Comparison of ENCODE assay signal across 15 cellular contexts in the genomic region with DNA sequence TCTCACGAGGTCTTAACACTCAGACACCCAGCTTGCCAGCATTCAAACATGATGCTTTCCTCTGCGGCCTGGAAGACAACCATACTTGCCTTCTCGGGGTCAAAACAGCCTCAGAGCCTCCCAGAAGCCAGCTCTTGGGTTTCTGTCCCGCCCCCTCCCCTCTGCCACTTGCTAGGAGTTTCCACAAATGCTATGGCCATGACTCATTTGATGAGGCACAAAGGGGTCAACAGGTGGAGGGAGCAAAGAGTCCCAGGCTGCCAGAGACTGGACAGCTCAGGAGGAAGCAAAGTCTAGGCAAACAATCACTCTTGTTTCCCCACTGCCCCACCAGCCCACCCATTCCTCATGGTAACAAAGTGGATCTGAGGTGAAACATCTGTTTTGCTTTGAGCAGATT.
DNase-seq lines count a peak whose midpoint lies in the region; ATAC-seq and TF ChIP-seq lines count a peak whose summit lies in the region.
"Had no signal": no experiment of that assay in that cellular context is flagged by ENCODE, and none has a peak within 500 bp of the region (broad histone marks: within the 10 kb centered on the region; RNA-seq: fewer than 3 reads in every experiment).

No MANE protein-coding gene starts in this region.

- TF ChIP-seq CTCF in AG04450 (IDR thresholded peaks at IDR 0.05; ENCODE audit: low read depth, low read length) (no peak), HFF-Myc (IDR thresholded peaks at IDR 0.05; ENCODE audit: low read depth, low read length, missing control alignments) (no peak)

- no peak for ATAC-seq in GM18861 (IDR thresholded peaks at IDR 0.05; ENCODE audit: unreplicated experiment)
- no peak for ATAC-seq in HG02759 (IDR thresholded peaks at IDR 0.05; ENCODE audit: unreplicated experiment)
- ATAC-seq: GM23338 had no signal

- DNase-seq in AG04450 (ENCODE audit: low read depth, low spot score) (peak; percentile 73), HFF-Myc (ENCODE audit: extremely low read depth, low read depth) (peak; percentile 9), astrocyte of the hippocampus (ENCODE audit: low read depth, low spot score) (peak; percentile 51), kidney glomerular epithelial cell (lab: John Stamatoyannopoulos, UW) (peak; percentile 45), GM19240 (ENCODE audit: insufficient read length, low spot score) (no peak)
- DNase-seq in activated effector memory CD4-positive, alpha-beta T cell treated with anti-CD3 and anti-CD28 coated beads, Interleukin-2, amount 50 U/mL, for 16 hours, result no peak
- DNase-seq: activated B cell treated with CpG ODN at 0.5 μM for 24 hours; activated CD8-positive, alpha-beta memory T cell treated with anti-CD3 and anti-CD28 coated beads, Interleukin-2, amount 50 U/mL, for 4 hours; activated naive CD8-positive, alpha-beta T cell treated with anti-CD3 and anti-CD28 coated beads, Interleukin-2, amount 10 ng/mL, durations not matched to agents 7 days and 5 days; DND-41; immature natural killer cell; stimulated activated CD8-positive, alpha-beta memory T cell treated with anti-CD3 and anti-CD28 coated beads, Interleukin-4, amount 100 ng/mL, for 48 hours had no signal

- peak overlapping the region; percentile 68 for H3K27ac ChIP-seq in AG04450 (ENCODE audit: low read depth, low read length)

- CTCF ChIA-PET in AG04450 (lab: Charles Lee), result interaction anchor here (0.9 kb wide), 1 partner anchor 285 kb away, joined by 4 read pairs; no protein-coding TSS in a partner anchor

- no peaks in the 10 kb centered on the region for H3K27me3 ChIP-seq in AG04450 (ENCODE audit: control insufficient read depth, insufficient read depth, low read length)

- no peaks in the 10 kb centered on the region for H3K9me3 ChIP-seq in AG04450 (ENCODE audit: control insufficient read depth, insufficient read depth, low read length)

- H3K4me3 ChIP-seq in AG04450 (ENCODE audit: low read depth, low read length) (no peak overlapping the region), HFF-Myc (replicated peaks; ENCODE audit: low read depth, low read length) (no peak overlapping the region)
- H3K4me3 ChIP-seq: GM23338 had no signal

- POLR2A ChIA-PET in AG04450 (lab: Yijun Ruan, JAX), result no interaction called here

Comparison
In these comparisons a context has a peak if more than half of its experiments do, and no peak if none do; other contexts are left out.
1. DNase-seq: peak in AG04450 (single experiment), HFF-Myc (single experiment), astrocyte of the hippocampus (single experiment) and kidney glomerular epithelial cell (single experiment); none in activated effector memory CD4-positive, alpha-beta T cell treated with anti-CD3 and anti-CD28 coated beads, Interleukin-2, amount 50 U/mL, for 16 hours (single experiment) and GM19240 (single experiment).